ENCODE assay signal across 9 cellular contexts in the genomic region with DNA sequence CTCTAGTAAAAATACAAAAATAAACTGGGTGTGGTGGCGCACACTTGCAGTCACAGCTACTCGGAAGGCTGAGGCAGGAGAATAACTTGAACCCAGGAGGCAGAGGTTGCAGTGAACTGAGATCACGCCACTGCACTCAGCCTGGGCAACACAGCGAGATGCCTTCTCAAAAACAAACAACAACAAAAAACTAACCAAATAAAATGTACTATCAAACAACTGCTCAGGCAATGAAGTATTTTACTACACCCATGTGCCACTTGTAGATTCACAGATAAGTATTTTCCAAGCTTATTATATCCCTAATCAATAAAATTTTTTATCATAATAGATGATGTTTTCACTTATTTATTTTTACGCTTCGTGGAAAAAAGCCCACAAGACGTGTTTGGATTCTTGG. TPM values are rescaled to one million over a fixed set of nuclear protein-coding genes. Genes with fewer than 3 reads are reported as not detected.
DNase-seq lines count a peak whose midpoint lies in the region; ATAC-seq and TF ChIP-seq lines count a peak whose summit lies in the region.
"Had no signal": no experiment of that assay in that cellular context is flagged by ENCODE, and none has a peak within 500 bp of the region (broad histone marks: within the 10 kb centered on the region; RNA-seq: fewer than 3 reads in every experiment).

No MANE protein-coding gene starts in this region.

- DNase-seq in H7 (no peak), foreskin keratinocyte (no peak), dedifferentiated amniotic fluid mesenchymal stem cell (ENCODE audit: extremely low spot score) (no peak)
- DNase-seq: activated effector memory CD4-positive, alpha-beta T cell treated with anti-CD3 and anti-CD28 coated beads, Interleukin-2, amount 50 U/mL, for 16 hours had no signal

- H3K4me1 ChIP-seq in foreskin keratinocyte, result no peaks in the 10 kb centered on the region
- H3K4me1 ChIP-seq in skeletal muscle satellite cell (ENCODE audit: control insufficient read depth, insufficient read depth, low read length), result peaks cover 4% of the 10 kb centered on the region

- H3K4me2 ChIP-seq in skeletal muscle satellite cell (ENCODE audit: low read length), result peak overlapping the region; percentile 77

- H3K36me3 ChIP-seq in H7 (replicated peaks; ENCODE audit: control insufficient read depth, insufficient read depth, low read length) (no peaks in the 10 kb centered on the region), skeletal muscle satellite cell (ENCODE audit: insufficient read depth, low read length) (no peaks in the 10 kb centered on the region)

- H3K4me3 ChIP-seq in H7 (ENCODE audit: insufficient read depth, low read depth, low read length), result peak overlapping the region; percentile 59
- peak overlapping the region; percentile 89 for H3K4me3 ChIP-seq in WI38 (ENCODE audit: low read depth, low read length)
- H3K4me3 ChIP-seq in skeletal muscle satellite cell (ENCODE audit: low read length), result peak overlapping the region; percentile 85

- peak overlapping the region; percentile 94 for H3K9ac ChIP-seq in skeletal muscle satellite cell (ENCODE audit: low read depth, low read length)

- H3K27ac ChIP-seq in foreskin keratinocyte, result peak overlapping the region; percentile 95

- no peak for ATAC-seq in foreskin keratinocyte
- ATAC-seq in HG03354 (IDR thresholded peaks at IDR 0.05; ENCODE audit: poor library complexity, severe bottlenecking, unreplicated experiment), result no peak
- no peak for ATAC-seq in HG03571 (IDR thresholded peaks at IDR 0.05; ENCODE audit: unreplicated experiment)
- ATAC-seq in GM18520 (IDR thresholded peaks at IDR 0.05; ENCODE audit: unreplicated experiment), result no peak

- H3K27me3 ChIP-seq in H7 (ENCODE audit: control insufficient read depth, insufficient read depth, low read length) (no peaks in the 10 kb centered on the region), foreskin keratinocyte (no peaks in the 10 kb centered on the region), skeletal muscle satellite cell (ENCODE audit: control insufficient read depth, insufficient read depth, low read length) (no peaks in the 10 kb centered on the region)

- TF ChIP-seq CTCF in WI38 (IDR thresholded peaks at IDR 0.05; ENCODE audit: low read depth, low read length) (no peak), foreskin keratinocyte (conservative IDR thresholded peaks at IDR 0.05) (no peak)

- H3K9me3 ChIP-seq in skeletal muscle satellite cell (replicated peaks; ENCODE audit: low read length), result no peaks in the 10 kb centered on the region

RNA-seq across cellular contexts. Expression of gene C11orf65, which starts 0.9 kb away (rescaled TPM):
- total RNA-seq in H7 (2014; rRNA removed; shearing (Covaris generic)), result 0.41 and 1.2 TPM in 2 replicates
- 0.31 and 0.95 TPM in 2 replicates for total RNA-seq in foreskin keratinocyte
- 0.59 and 0.71 TPM in 2 replicates for polyA plus RNA-seq in foreskin keratinocyte
- total RNA-seq in skeletal muscle satellite cell (2012; rRNA removed), result 0.66 and 2.5 TPM in 2 replicates

RNA-seq across cellular contexts. Expression of gene POGLUT3, which starts 31.8 kb away (rescaled TPM):
- total RNA-seq in H7 (2014; rRNA removed; shearing (Covaris generic)), result 17.3 and 18.9 TPM in 2 replicates
- 13.3 and 13.5 TPM in 2 replicates for total RNA-seq in foreskin keratinocyte
- polyA plus RNA-seq in foreskin keratinocyte, result 4.7 and 6.4 TPM in 2 replicates
- 14.4 and 19.0 TPM in 2 replicates for total RNA-seq in skeletal muscle satellite cell (2012; rRNA removed)
